26 cellular contexts compared by ENCODE assay signal in the genomic region with DNA sequence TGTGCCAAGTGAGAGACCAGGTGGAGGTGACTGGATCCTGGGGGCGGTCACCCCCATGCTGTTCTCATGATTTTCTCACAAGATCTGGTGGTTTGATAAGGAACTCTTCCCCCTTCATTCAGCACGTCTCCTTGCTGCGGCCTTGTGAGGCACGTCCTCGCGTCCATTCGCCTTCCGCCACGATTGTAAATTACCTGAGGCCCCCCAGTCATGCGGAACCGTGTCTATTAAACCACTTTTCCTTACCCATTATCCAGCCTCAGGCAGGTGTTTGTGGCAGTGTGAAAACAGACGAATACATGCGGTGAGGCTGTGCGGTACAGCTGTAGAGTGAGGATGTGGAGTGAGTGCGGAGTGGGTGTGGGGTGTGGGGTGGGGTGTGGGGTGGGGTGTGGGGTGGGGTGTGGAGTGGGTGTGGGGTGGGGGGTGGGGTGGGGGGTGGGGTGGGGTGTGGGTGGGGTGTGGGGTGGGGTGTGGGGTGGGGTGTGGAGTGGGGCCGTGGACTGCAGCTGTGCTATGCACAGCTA. TPM values are rescaled to one million over a fixed set of nuclear protein-coding genes. Genes with fewer than 3 reads are reported as not detected.
"Had no signal": no experiment of that assay in that cellular context is flagged by ENCODE, and none has a peak within 500 bp of the region (broad histone marks: within the 10 kb centered on the region; RNA-seq: fewer than 3 reads in every experiment).

No MANE protein-coding gene starts in this region.

- H3K4me3 Mint-ChIP-seq: activated T-cell treated with anti-CD3 and anti-CD28 coated beads, Interleukin-2, amount 50 U/mL, for 4 hours; natural killer cell treated with Interleukin-12 subunit alpha and Interleukin-12 subunit beta and Interleukin-15 and Interleukin-18, amount 100 ng/mL, for 72 hours; T-helper 17 cell had no signal

- ATAC-seq: activated T-cell treated with anti-CD3 and anti-CD28 coated beads, Interleukin-2, amount 50 U/mL, for 4 hours; foreskin keratinocyte; right cardiac atrium; T-helper 17 cell had no signal

- H3K27ac Mint-ChIP-seq: natural killer cell treated with Interleukin-12 subunit alpha and Interleukin-12 subunit beta and Interleukin-15 and Interleukin-18, amount 100 ng/mL, for 72 hours; progenitor cell of endocrine pancreas; T-helper 17 cell had no signal

- H3K4me1 ChIP-seq: foreskin keratinocyte, suprapubic skin had no signal

- H3K27ac ChIP-seq: foreskin keratinocyte, skin epidermis, suprapubic skin, WERI-Rb-1 had no signal

- DNase-seq: activated CD4-positive, alpha-beta T cell treated with anti-CD3 and anti-CD28 coated beads, Interleukin-2, amount 50 U/mL, for 48 hours; activated effector memory CD4-positive, alpha-beta T cell treated with Interleukin-2 at 50 U/mL for 16 hours; activated naive CD4-positive, alpha-beta T cell treated with anti-CD3 and anti-CD28 coated beads, Interleukin-2, amount 50 U/mL, for 16 hours; activated T-cell treated with anti-CD3 and anti-CD28 coated beads, Interleukin-2, amount 50 U/mL, for 4 hours; central memory CD4-positive, alpha-beta T cell; cortex of kidney; effector CD4-positive, alpha-beta T cell; foreskin keratinocyte; glutamatergic neuron; hypothalamus; mesendoderm; occipital lobe; stimulated activated CD4-positive, alpha-beta T cell treated with anti-CD3 and anti-CD28 coated beads, Interleukin-15, amount 100 ng/mL, for 24 hours; stimulated activated CD4-positive, alpha-beta T cell treated with anti-CD3 and anti-CD28 coated beads, Interleukin-4, amount 100 ng/mL, for 24 hours; stimulated activated CD8-positive, alpha-beta memory T cell treated with anti-CD3 and anti-CD28 coated beads, Interleukin-4, amount 100 ng/mL, for 48 hours; stimulated activated naive CD4-positive, alpha-beta T cell treated with Interleukin-2 at 50 U/mL for 16 hours; T-helper 17 cell; trophoblast cell; WERI-Rb-1 had no signal

- FAIRE-seq: endothelial cell of umbilical vein, kidney had no signal

- H3K36me3 ChIP-seq: suprapubic skin, WERI-Rb-1 had no signal

- H3K9me3 ChIP-seq: suprapubic skin had no signal

- H3K36me3 Mint-ChIP-seq: natural killer cell treated with Interleukin-12 subunit alpha and Interleukin-12 subunit beta and Interleukin-15 and Interleukin-18, amount 100 ng/mL, for 72 hours had no signal

- H3K4me3 ChIP-seq: skin epidermis, suprapubic skin had no signal

- H3K9me3 Mint-ChIP-seq: activated T-cell treated with anti-CD3 and anti-CD28 coated beads, Interleukin-2, amount 50 U/mL, for 4 hours; natural killer cell treated with Interleukin-12 subunit alpha and Interleukin-12 subunit beta and Interleukin-15 and Interleukin-18, amount 100 ng/mL, for 72 hours had no signal

RNA-seq across cellular contexts. Expression of gene NTSR1, which starts 12.1 kb away (rescaled TPM):
- total RNA-seq: natural killer cell treated with Interleukin-12 subunit alpha and Interleukin-12 subunit beta and Interleukin-15 and Interleukin-18, amount 100 ng/mL, for 72 hours; progenitor cell of endocrine pancreas had no signal
- polyA plus RNA-seq: right cardiac atrium had no signal
